1 cellular context compared by ENCODE assay signal in genomic region chr9:136075134-136075841, GRCh38.
TF ChIP-seq lines count a peak whose summit lies in the region.

No MANE protein-coding gene starts in this region.

TF ChIP-seq in HepG2, 621 proteins besides CTCF, POLR2A, EP300 and RAD21:
- TF ChIP-seq KAT8 (CRISPR knock-in tag; IDR thresholded peaks at IDR 0.05) = no peak
- TF ChIP-seq AGO2 (optimal IDR thresholded peaks at IDR 0.05; ENCODE audit: low read depth, low read length) = peak; percentile 19
